10 cellular contexts compared by ENCODE assay signal in genomic region chr7:7159063-7159645, GRCh38. TPM values are rescaled to one million over a fixed set of nuclear protein-coding genes. Genes with fewer than 3 reads are reported as not detected.
DNase-seq lines count a peak whose midpoint lies in the region; ATAC-seq and FAIRE-seq lines count a peak whose summit lies in the region.
"Had no signal": no experiment of that assay in that cellular context is flagged by ENCODE, and none has a peak within 500 bp of the region (broad histone marks: within the 10 kb centered on the region; RNA-seq: fewer than 3 reads in every experiment).

No MANE protein-coding gene starts in this region.

- WGBS in small intestine, 3 donors, result 29 to 51% (median 36%) methylated on average over 5 of the region's 5 CpGs

- no peak for FAIRE-seq in small intestine (lab: Jason Lieb, UNC)

- DNase-seq in activated T-cell treated with anti-CD3 and anti-CD28 coated beads, Interleukin-2, amount 50 U/mL, for 4 hours, result no peak
- DNase-seq in activated T-cell treated with anti-CD3 and anti-CD28 coated beads, Interleukin-2, amount 50 U/mL, for 1 hour, result no peak
- DNase-seq in LHCN-M2 (ENCODE audit: low read depth), result peak; percentile 46
- DNase-seq in activated naive CD8-positive, alpha-beta T cell treated with anti-CD3 and anti-CD28 coated beads for 36 hours, result no peak
- peak; percentile 42 for DNase-seq in small intestine
- DNase-seq in T-helper 9 cell, result no peak
- DNase-seq: NCI-H82 had no signal

- no peaks in the 10 kb centered on the region for H3K27me3 Mint-ChIP-seq in activated T-cell treated with anti-CD3 and anti-CD28 coated beads, Interleukin-2, amount 50 U/mL, for 4 hours (ENCODE audit: low read depth)
- no peaks in the 10 kb centered on the region for H3K27me3 Mint-ChIP-seq in activated naive CD8-positive, alpha-beta T cell treated with anti-CD3 and anti-CD28 coated beads for 36 hours

- peak overlapping the region; percentile 92 for H3K27ac Mint-ChIP-seq in activated naive CD8-positive, alpha-beta T cell treated with anti-CD3 and anti-CD28 coated beads for 36 hours
- H3K27ac Mint-ChIP-seq: nephron had no signal

- H3K4me3 ChIP-seq in small intestine (ENCODE audit: low read depth in 1 of 2, low read length in 2 of 2), result no peak overlapping the region

- H3K27ac ChIP-seq in small intestine (ENCODE audit: low read depth in 1 of 2, low read length in 1 of 2), result no peak overlapping the region

- H3K4me1 Mint-ChIP-seq in activated T-cell treated with anti-CD3 and anti-CD28 coated beads, Interleukin-2, amount 50 U/mL, for 4 hours (ENCODE audit: low read depth), result peaks cover 54% of the 10 kb centered on the region
- peaks cover 51% of the 10 kb centered on the region for H3K4me1 Mint-ChIP-seq in activated naive CD8-positive, alpha-beta T cell treated with anti-CD3 and anti-CD28 coated beads for 36 hours
- H3K4me1 Mint-ChIP-seq: nephron had no signal

- peak overlapping the region; percentile 81 for H3K4me3 Mint-ChIP-seq in activated T-cell treated with anti-CD3 and anti-CD28 coated beads, Interleukin-2, amount 50 U/mL, for 4 hours
- H3K4me3 Mint-ChIP-seq in activated naive CD8-positive, alpha-beta T cell treated with anti-CD3 and anti-CD28 coated beads for 36 hours, result peak overlapping the region; percentile 79
- H3K4me3 Mint-ChIP-seq: nephron had no signal

- H3K27me3 ChIP-seq in small intestine (ENCODE audit: control insufficient read depth in 2 of 2, insufficient read depth in 2 of 2, low read length in 2 of 2), result no peaks in the 10 kb centered on the region

- peaks cover 9% of the 10 kb centered on the region for H3K9me3 Mint-ChIP-seq in activated T-cell treated with anti-CD3 and anti-CD28 coated beads, Interleukin-2, amount 50 U/mL, for 4 hours
- peaks cover 20% of the 10 kb centered on the region for H3K9me3 Mint-ChIP-seq in activated naive CD8-positive, alpha-beta T cell treated with anti-CD3 and anti-CD28 coated beads for 36 hours

- no peaks in the 10 kb centered on the region for H3K36me3 Mint-ChIP-seq in activated T-cell treated with anti-CD3 and anti-CD28 coated beads, Interleukin-2, amount 50 U/mL, for 4 hours (ENCODE audit: insufficient read depth)
- H3K36me3 Mint-ChIP-seq in activated naive CD8-positive, alpha-beta T cell treated with anti-CD3 and anti-CD28 coated beads for 36 hours, result peaks cover 23% of the 10 kb centered on the region

- no peaks in the 10 kb centered on the region for H3K36me3 ChIP-seq in small intestine (ENCODE audit: control insufficient read depth in 2 of 2, insufficient read depth in 2 of 2, low read length in 2 of 2)

- H3K4me1 ChIP-seq in small intestine (ENCODE audit: control insufficient read depth in 2 of 2, insufficient read depth in 1 of 2, low read depth in 1 of 2, low read length in 1 of 2), result peaks cover 0 to 3% of the 10 kb centered on the region in 2 donors

- H3K9me3 ChIP-seq in small intestine (ENCODE audit: control insufficient read depth, low read depth), result no peaks in the 10 kb centered on the region

- no peak for ATAC-seq in activated T-cell treated with anti-CD3 and anti-CD28 coated beads, Interleukin-2, amount 50 U/mL, for 4 hours
- no peak for ATAC-seq in HG03139 (IDR thresholded peaks at IDR 0.05; ENCODE audit: unreplicated experiment)
- ATAC-seq in GM18858 (IDR thresholded peaks at IDR 0.05; ENCODE audit: unreplicated experiment), result no peak

RNA-seq across cellular contexts. Expression of gene C1GALT1, which starts 23.2 kb away (rescaled TPM):
- total RNA-seq in activated T-cell treated with anti-CD3 and anti-CD28 coated beads, Interleukin-2, amount 50 U/mL, for 4 hours, result 10 to 100 TPM; 39.7 to 42.0 (median 40.4) TPM
- total RNA-seq in LHCN-M2 (2014; rRNA removed), result 555 and 675 TPM in 2 replicates
- 67.7 TPM for polyA plus RNA-seq in LHCN-M2 (2012)
- 10 to 100 TPM; 40.9 to 41.9 TPM for total RNA-seq in activated naive CD8-positive, alpha-beta T cell treated with anti-CD3 and anti-CD28 coated beads for 36 hours
- polyA plus RNA-seq in small intestine, result 10 to 100 TPM in 2 of 3 donors, 1 to 10 TPM in 1; 10.0 to 17.5 (median 10.7) TPM

Comparison
In these comparisons a context has a peak if more than half of its experiments do, and no peak if none do; other contexts are left out.
1. DNase-seq: peak in LHCN-M2 (single experiment) and small intestine (single experiment); none in activated T-cell treated with anti-CD3 and anti-CD28 coated beads, Interleukin-2, amount 50 U/mL, for 4 hours (single experiment), activated T-cell treated with anti-CD3 and anti-CD28 coated beads, Interleukin-2, amount 50 U/mL, for 1 hour (single experiment), activated naive CD8-positive, alpha-beta T cell treated with anti-CD3 and anti-CD28 coated beads for 36 hours (single experiment) and T-helper 9 cell (single experiment).
2. RNA of gene C1GALT1, which starts 23.2 kb away (total RNA-seq): 555 to 675 TPM in LHCN-M2; 40.9 to 41.9 TPM in activated naive CD8-positive, alpha-beta T cell treated with anti-CD3 and anti-CD28 coated beads for 36 hours and 39.7 to 42.0 TPM in activated T-cell treated with anti-CD3 and anti-CD28 coated beads, Interleukin-2, amount 50 U/mL, for 4 hours; every median in the first group is over 10 times any median in the second.